In the genomic region with DNA sequence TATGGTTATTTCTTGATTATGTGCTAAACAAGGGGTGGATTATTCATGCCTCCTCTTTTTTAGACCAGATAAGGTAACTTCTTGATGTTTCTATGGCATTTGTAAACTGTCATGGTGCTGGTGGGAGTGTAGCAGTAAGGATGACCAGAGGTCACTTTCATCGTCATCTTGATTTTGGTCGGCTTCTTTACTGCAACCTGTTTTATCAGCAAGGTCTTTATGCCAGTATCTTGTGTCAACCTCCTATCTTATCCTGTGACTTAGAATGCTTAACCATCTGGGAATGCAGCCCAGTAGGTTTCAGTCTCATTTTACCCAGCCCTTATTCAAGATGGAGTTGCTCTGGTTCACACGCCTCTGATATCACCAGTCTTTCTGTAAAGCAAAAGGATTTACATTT, we compare ENCODE assay signal across 7 cellular contexts.
DNase-seq lines count a peak whose midpoint lies in the region; ATAC-seq, FAIRE-seq and TF ChIP-seq lines count a peak whose summit lies in the region.
"Not testable (repeated sequence)": the region's sequence is repeated elsewhere in the genome, so short reads cannot be mapped to it uniquely, and the experiment has no call there.

No MANE protein-coding gene starts in this region.

- not testable (repeated sequence) for H2AFZ ChIP-seq in K562 (ENCODE audit: low read depth, low read length); hepatocyte; trophoblast cell (ENCODE audit: insufficient read depth, low read length, poor library complexity)

- H4K8ac ChIP-seq in mesendoderm (ENCODE audit: low read depth, low read length); trophoblast cell (ENCODE audit: low read depth, low read length): not testable (repeated sequence)

- H3K27ac ChIP-seq in K562 (ENCODE audit: extremely low read depth, low read depth, low read length); mesendoderm (ENCODE audit: low read depth, low read length); trophoblast cell (ENCODE audit: low read depth, low read length); small intestine (ENCODE audit: low read depth in 1 of 2, low read length in 1 of 2): not testable (repeated sequence)
- peak overlapping the region; percentile 29 for H3K27ac ChIP-seq in hepatocyte

- peak; percentile 12 for FAIRE-seq in GM18507 (lab: Jason Lieb, UNC)
- not testable (repeated sequence) for FAIRE-seq in K562 (lab: Jason Lieb, UNC); small intestine (lab: Jason Lieb, UNC)

- H3K27ac Mint-ChIP-seq in Caco-2 (ENCODE audit: unreplicated experiment): peak overlapping the region; percentile 90

- not testable (repeated sequence) for H3K14ac ChIP-seq in trophoblast cell (ENCODE audit: low read length)

- ATAC-seq in K562: not testable (repeated sequence)

- H4K91ac ChIP-seq in trophoblast cell (ENCODE audit: low read depth, low read length): not testable (repeated sequence)

- H3K4me3 Mint-ChIP-seq in Caco-2 (ENCODE audit: unreplicated experiment): peak overlapping the region; percentile 12

- not testable (repeated sequence) for TF ChIP-seq EP300 in K562 (IDR thresholded peaks at IDR 0.05; ENCODE audit: low read length)

- peaks cover 16% of the 10 kb centered on the region for H3K9me3 ChIP-seq in Caco-2
- H3K9me3 ChIP-seq in K562 (replicated peaks; ENCODE audit: control insufficient read depth, insufficient read depth, low read depth, low read length); hepatocyte (ENCODE audit: low read depth); trophoblast cell (ENCODE audit: insufficient read depth, low read depth, low read length); small intestine (ENCODE audit: control insufficient read depth, low read depth): not testable (repeated sequence)

- not testable (repeated sequence) for H2BK5ac ChIP-seq in mesendoderm (ENCODE audit: low read length); trophoblast cell (ENCODE audit: low read depth, low read length, poor library complexity)

- peaks cover 17% of the 10 kb centered on the region for H3K4me1 ChIP-seq in Caco-2
- not testable (repeated sequence) for H3K4me1 ChIP-seq in K562 (replicated peaks in 1 of 2; ENCODE audit: control insufficient read depth in 2 of 2, insufficient read depth in 2 of 2, low read length in 2 of 2); hepatocyte (ENCODE audit: insufficient read depth); mesendoderm (ENCODE audit: control insufficient read depth, low read depth, low read length); trophoblast cell (ENCODE audit: control insufficient read depth in 1 of 2, insufficient read depth in 2 of 2, low read length in 2 of 2); small intestine (ENCODE audit: control insufficient read depth in 2 of 2, insufficient read depth in 1 of 2, low read depth in 1 of 2, low read length in 1 of 2)

- H3K4me1 Mint-ChIP-seq in Caco-2 (ENCODE audit: low read depth, unreplicated experiment): not testable (repeated sequence)

- H2BK120ac ChIP-seq in mesendoderm (ENCODE audit: low read depth, low read length); trophoblast cell (ENCODE audit: insufficient read depth, low read length, poor library complexity): not testable (repeated sequence)

- H3K23ac ChIP-seq in mesendoderm (ENCODE audit: low read length); trophoblast cell (ENCODE audit: low read length): not testable (repeated sequence)

- not testable (repeated sequence) for H3K27me3 ChIP-seq in Caco-2 (replicated peaks; ENCODE audit: control insufficient read depth, insufficient read depth, low read length); K562 (ENCODE audit: control insufficient read depth in 2 of 2, insufficient read depth in 2 of 2, low read length in 2 of 2); hepatocyte; mesendoderm (ENCODE audit: insufficient read depth, low read length, poor library complexity); trophoblast cell (ENCODE audit: insufficient read depth, low read length); small intestine (ENCODE audit: control insufficient read depth in 2 of 2, insufficient read depth in 2 of 2, low read length in 2 of 2)

- not testable (repeated sequence) for H4K5ac ChIP-seq in mesendoderm (ENCODE audit: low read length)

- H3K36me3 Mint-ChIP-seq in Caco-2 (ENCODE audit: insufficient read depth, unreplicated experiment): peaks cover 30% of the 10 kb centered on the region

- not testable (repeated sequence) for H3K27me3 Mint-ChIP-seq in Caco-2 (ENCODE audit: insufficient read depth, unreplicated experiment)

- H3K18ac ChIP-seq in mesendoderm (ENCODE audit: low read length); trophoblast cell (ENCODE audit: low read length): not testable (repeated sequence)

- H3K9me2 ChIP-seq in hepatocyte (replicated peaks; ENCODE audit: insufficient read depth): not testable (repeated sequence)

- BruUV-seq in Caco-2 (replicated peaks; lab: Mats Ljungman, UMichigan); K562 (replicated peaks; lab: Mats Ljungman, UMichigan): not testable (repeated sequence)

- H2AK5ac ChIP-seq in mesendoderm (ENCODE audit: low read length); trophoblast cell (ENCODE audit: low read length): not testable (repeated sequence)

- 75% methylated on average over 3 of the region's 3 CpGs for WGBS in K562 (ENCODE audit: insufficient coverage, low coverage, missing lambda C conversion rate)
- WGBS in hepatocyte (ENCODE audit: low lambda C conversion rate, missing lambda C conversion rate): 73% methylated on average over 3 of the region's 3 CpGs
- WGBS in mesendoderm (ENCODE audit: extremely low coverage, insufficient coverage, low lambda C conversion rate): no CpG with 5 or more reads among the region's 3 CpGs
- no CpG with 5 or more reads among the region's 3 CpGs for WGBS in trophoblast cell (ENCODE audit: extremely low coverage, insufficient coverage, insufficient read length)
- WGBS in small intestine, 3 donors: 69 to 82% (median 79%) methylated on average over 3 of the region's 3 CpGs

- CTCF ChIA-PET in Caco-2 (lab: Charles Lee); K562 (lab: Yijun Ruan, JAX; ENCODE audit: low intra/inter-chr PET ratio): not testable (repeated sequence)

- not testable (repeated sequence) for H2BK12ac ChIP-seq in trophoblast cell (ENCODE audit: low read length)

- not testable (repeated sequence) for H2BK15ac ChIP-seq in mesendoderm (replicated peaks; ENCODE audit: low read depth)

- POLR2A ChIA-PET in Caco-2 (lab: Charles Lee); K562 (lab: Yijun Ruan, JAX): not testable (repeated sequence)

- H3K79me1 ChIP-seq in mesendoderm (ENCODE audit: low read length); trophoblast cell (ENCODE audit: low read length): not testable (repeated sequence)

- peaks cover 52% of the 10 kb centered on the region for H3K79me2 ChIP-seq in K562 (ENCODE audit: control insufficient read depth, insufficient read depth, low read length)
- peaks cover 27% of the 10 kb centered on the region for H3K79me2 ChIP-seq in hepatocyte
- H3K79me2 ChIP-seq in mesendoderm (ENCODE audit: control insufficient read depth, insufficient read depth, low read length); trophoblast cell (ENCODE audit: control insufficient read depth, insufficient read depth, low read length, poor library complexity): not testable (repeated sequence)

- not testable (repeated sequence) for H4K12ac ChIP-seq in trophoblast cell (ENCODE audit: low read depth, low read length)

- H3K4me3 ChIP-seq in Caco-2 (ENCODE audit: low read depth, low read length); K562; hepatocyte; mesendoderm (ENCODE audit: low read length); trophoblast cell (ENCODE audit: low read depth, low read length); small intestine (ENCODE audit: low read depth in 1 of 2, low read length in 2 of 2): not testable (repeated sequence)

- not testable (repeated sequence) for H3K4ac ChIP-seq in mesendoderm (ENCODE audit: low read depth, low read length); trophoblast cell (ENCODE audit: low read depth, low read length)

- DNase-seq in Caco-2 (peak; percentile 57 to 67), hepatocyte (ENCODE audit: low spot score) (peak; percentile 4), mesendoderm (peak; percentile 40), trophoblast cell (peak; percentile 51 to 82), small intestine (peak; percentile 4)
- DNase-seq in GM18507 (ENCODE audit: extremely low spot score, insufficient read length, low read depth); K562 (ENCODE audit: extremely low read depth in 1 of 4, low spot score in 3 of 4): not testable (repeated sequence)

- H3K36me3 ChIP-seq in Caco-2 (ENCODE audit: control insufficient read depth, insufficient read depth, low read length); K562 (ENCODE audit: control insufficient read depth, insufficient read depth, low read length); hepatocyte (replicated peaks; ENCODE audit: insufficient read depth, low read depth); mesendoderm (ENCODE audit: control insufficient read depth, insufficient read depth, low read length); trophoblast cell (ENCODE audit: control insufficient read depth in 1 of 2, insufficient read depth in 2 of 2, low read length in 2 of 2); small intestine (ENCODE audit: control insufficient read depth in 2 of 2, insufficient read depth in 2 of 2, low read length in 2 of 2): not testable (repeated sequence)

- not testable (repeated sequence) for TF ChIP-seq RAD21 in K562 (CRISPR knock-in tag; conservative IDR thresholded peaks at IDR 0.05 in 1 of 2, IDR thresholded peaks at IDR 0.05 in 1 of 2)

- H3K9ac ChIP-seq in K562 (ENCODE audit: insufficient read depth in 1 of 2, low read depth in 2 of 2, low read length in 2 of 2); mesendoderm (ENCODE audit: low read length); trophoblast cell (ENCODE audit: low read length): not testable (repeated sequence)

- intact Hi-C loops in Caco-2 (cut with micrococcal nuclease; ENCODE audit: unreplicated experiment): loop anchor here (1.0 kb wide), 1 partner anchor 87 kb away; no protein-coding TSS in a partner anchor
- intact Hi-C loops in K562 (cut with micrococcal nuclease): not testable (repeated sequence)

- not testable (repeated sequence) for H3K9me1 ChIP-seq in K562 (ENCODE audit: control insufficient read depth, insufficient read depth, low read length)

- H3K4me2 ChIP-seq in K562 (ENCODE audit: insufficient read depth, low read length); hepatocyte; mesendoderm (ENCODE audit: low read length); trophoblast cell (ENCODE audit: low read length): not testable (repeated sequence)

- not testable (repeated sequence) for H3K56ac ChIP-seq in mesendoderm (ENCODE audit: low read length)

- H3K9me3 Mint-ChIP-seq in Caco-2 (ENCODE audit: unreplicated experiment): peaks cover 39% of the 10 kb centered on the region

- not testable (repeated sequence) for TF ChIP-seq POLR2A in K562 (conservative IDR thresholded peaks at IDR 0.05)

- in situ Hi-C loops in K562 (cut with MboI): not testable (repeated sequence)

- TF ChIP-seq CTCF in Caco-2 (IDR thresholded peaks at IDR 0.05; ENCODE audit: insufficient read depth in 1 of 2, low read depth in 1 of 2, low read length in 1 of 2, severe bottlenecking in 1 of 2, unreplicated experiment in 1 of 2); K562 (IDR thresholded peaks at IDR 0.05 in 2 of 3, conservative IDR thresholded peaks at IDR 0.05 in 1 of 3; ENCODE audit: insufficient read depth in 2 of 3, low read depth in 1 of 3, low read length in 3 of 3); hepatocyte (IDR thresholded peaks at IDR 0.05; ENCODE audit: poor library complexity): not testable (repeated sequence)

- not testable (repeated sequence) for H4K20me1 ChIP-seq in K562 (replicated peaks; ENCODE audit: control insufficient read depth, insufficient read depth, low read length); hepatocyte (ENCODE audit: insufficient read depth, poor library complexity, severe bottlenecking)
